ENCODE assay signal across 8 cellular contexts in the genomic region with DNA sequence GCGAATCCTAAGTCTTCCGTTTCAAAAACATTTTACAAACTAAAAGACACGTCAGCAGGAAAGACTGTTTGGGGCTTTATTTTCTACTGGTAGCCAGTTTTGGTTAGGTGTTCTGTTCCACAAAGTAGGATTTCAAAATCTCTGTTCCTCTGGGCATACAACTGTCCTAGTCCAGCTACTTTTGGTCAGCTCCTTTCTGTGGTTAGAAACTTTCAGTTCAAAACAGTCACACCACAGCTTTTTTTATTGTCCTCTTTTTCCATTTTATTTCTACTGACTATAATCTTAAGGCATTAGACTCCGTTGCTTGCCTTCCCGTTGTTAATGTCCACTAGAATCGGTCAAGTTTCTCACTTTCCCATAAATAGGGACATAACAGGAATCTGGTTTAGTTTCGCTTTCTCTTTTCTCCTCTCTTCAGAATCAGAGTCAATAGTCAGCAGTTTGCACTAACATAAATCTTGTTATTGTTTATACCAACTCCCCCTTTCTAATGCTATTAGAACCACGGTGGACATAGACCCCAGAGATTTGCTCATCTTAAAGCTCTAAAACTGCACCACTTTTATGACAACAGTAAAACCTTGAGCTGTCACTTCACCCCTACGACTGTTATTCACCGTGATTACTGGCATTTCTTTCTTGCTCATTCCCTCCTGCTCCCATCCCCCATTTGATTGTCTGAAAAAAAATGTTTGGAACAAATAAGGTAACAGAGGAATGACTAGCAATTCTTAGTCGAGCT. TPM values are rescaled to one million over a fixed set of nuclear protein-coding genes. Genes with fewer than 3 reads are reported as not detected.
DNase-seq lines count a peak whose midpoint lies in the region; TF ChIP-seq lines count a peak whose summit lies in the region.

No MANE protein-coding gene starts in this region.

- no peaks in the 10 kb centered on the region for H3K9me3 ChIP-seq in Loucy (ENCODE audit: insufficient read depth, low read depth, low read length)
- no peaks in the 10 kb centered on the region for H3K9me3 ChIP-seq in breast epithelium
- no peaks in the 10 kb centered on the region for H3K9me3 ChIP-seq in vagina

- no peak for TF ChIP-seq POLR2A in breast epithelium (IDR thresholded peaks at IDR 0.05)
- no peak for TF ChIP-seq POLR2A in vagina (IDR thresholded peaks at IDR 0.05)

- H3K36me3 ChIP-seq in Loucy (ENCODE audit: insufficient read depth, low read length): no peaks in the 10 kb centered on the region
- no peaks in the 10 kb centered on the region for H3K36me3 ChIP-seq in breast epithelium
- no peaks in the 10 kb centered on the region for H3K36me3 ChIP-seq in vagina

- H3K9me2 ChIP-seq in Loucy (replicated peaks; ENCODE audit: low read depth, low read length): no peaks in the 10 kb centered on the region

- H2AFZ ChIP-seq in Loucy (ENCODE audit: low read length): peak overlapping the region; percentile 95

- intact Hi-C loops in breast epithelium (cut with DNase I; ENCODE audit: low total_unique reads) (no loop called here), vagina (cut with DNase I) (no loop called here)

- H3K27me3 ChIP-seq in Loucy (ENCODE audit: insufficient read depth, low read length, poor library complexity, severe bottlenecking) (no peaks in the 10 kb centered on the region), breast epithelium (no peaks in the 10 kb centered on the region), vagina (no peaks in the 10 kb centered on the region)

- DNase-seq in AG09319 (ENCODE audit: extremely low read depth, low read depth) (peak; percentile 3), breast epithelium (ENCODE audit: low spot score in 2 of 2) (no peak), medulla oblongata (ENCODE audit: extremely low spot score) (peak; percentile 82), vagina (ENCODE audit: extremely low spot score in 2 of 2) (no peak), NCI-H526 treated with DMSO at 0.1 percent for 48 hours (lab: John Stamatoyannopoulos, UW) (no peak), activated gamma-delta T cell treated with Interleukin-2 at 50 U/mL for 16 hours (no peak), NCI-H524 treated with DMSO at 0.1 percent for 48 hours (lab: John Stamatoyannopoulos, UW) (no peak)

- TF ChIP-seq CTCF in AG09319 (IDR thresholded peaks at IDR 0.05; ENCODE audit: low read depth, low read length) (no peak), Loucy (conservative IDR thresholded peaks at IDR 0.05; ENCODE audit: low read length) (no peak), breast epithelium (IDR thresholded peaks at IDR 0.05) (no peak), vagina (IDR thresholded peaks at IDR 0.05) (no peak)

- H3K79me2 ChIP-seq in Loucy (ENCODE audit: insufficient read depth, low read length): no peaks in the 10 kb centered on the region

- H4K20me1 ChIP-seq in Loucy (ENCODE audit: insufficient read depth, low read length, poor library complexity, severe bottlenecking): no peaks in the 10 kb centered on the region

- H3K4me1 ChIP-seq in Loucy (ENCODE audit: insufficient read depth, low read length, poor library complexity, severe bottlenecking) (peaks cover 9% of the 10 kb centered on the region), breast epithelium (no peaks in the 10 kb centered on the region), vagina (peaks cover 4% of the 10 kb centered on the region)

- peak overlapping the region; percentile 77 for H3K4me3 ChIP-seq in Loucy (ENCODE audit: low read length, poor library complexity, severe bottlenecking)
- H3K4me3 ChIP-seq in breast epithelium: peak overlapping the region; percentile 47 to 70 (median 53)
- peak overlapping the region; percentile 46 to 48 for H3K4me3 ChIP-seq in vagina

- H3K27ac ChIP-seq in breast epithelium (peak overlapping the region; percentile 83), vagina (peak overlapping the region; percentile 65)

- H3K9ac ChIP-seq in Loucy (ENCODE audit: low read depth, low read length, poor library complexity, severe bottlenecking): peak overlapping the region; percentile 54

- peak overlapping the region; percentile 81 for H3K4me2 ChIP-seq in Loucy (ENCODE audit: low read depth, low read length, poor library complexity, severe bottlenecking)

- no peaks in the 10 kb centered on the region for H3F3A ChIP-seq in Loucy (ENCODE audit: low read depth)

RNA-seq across cellular contexts. Expression of gene NPAS3, which starts 41.5 kb away (rescaled TPM):
- total RNA-seq in breast epithelium (1 to 10 TPM in 2 of 3 donors, under 1 TPM in 1; 0.96 to 4.0 (median 2.0) TPM), vagina (1.2 TPM)

Comparison
In these comparisons a context has a peak if more than half of its experiments do, and no peak if none do; other contexts are left out.
1. DNase-seq: peak in AG09319 (single experiment) and medulla oblongata (single experiment); none in breast epithelium (0 of 2), vagina (0 of 2), NCI-H526 treated with DMSO at 0.1 percent for 48 hours (single experiment), activated gamma-delta T cell treated with Interleukin-2 at 50 U/mL for 16 hours (single experiment) and NCI-H524 treated with DMSO at 0.1 percent for 48 hours (single experiment).
2. Peak in every context shown above with its lines, with median percentiles within 50 percentile points of each other: H3K4me3 ChIP-seq.